ENCODE assay signal across 25 cellular contexts in the genomic region with DNA sequence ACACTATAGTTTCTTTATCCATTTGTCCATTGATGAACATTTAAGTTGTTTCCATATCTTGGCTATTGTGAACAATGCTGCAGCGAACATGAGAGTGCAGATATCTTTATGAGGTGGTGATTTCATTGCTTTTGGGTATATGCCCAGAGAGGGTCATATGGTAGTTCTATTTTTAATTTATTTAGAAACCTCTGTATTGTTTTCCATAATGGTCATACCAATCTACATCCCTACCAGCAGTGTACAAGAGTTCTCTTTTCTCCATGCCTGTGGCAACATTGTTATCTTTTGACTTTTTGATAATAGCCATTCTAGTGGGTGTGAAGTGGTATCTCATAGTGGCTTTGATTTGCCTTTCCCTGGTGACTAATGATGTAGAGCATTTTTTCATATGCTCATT.
"Had no signal": no experiment of that assay in that cellular context is flagged by ENCODE, and none has a peak within 500 bp of the region (broad histone marks: within the 10 kb centered on the region; RNA-seq: fewer than 3 reads in every experiment).

No MANE protein-coding gene starts in this region.

- DNase-seq: activated CD4-positive, alpha-beta memory T cell treated with anti-CD3 and anti-CD28 coated beads for 36 hours; activated CD4-positive, alpha-beta T cell treated with anti-CD3 and anti-CD28 coated beads for 36 hours; activated CD4-positive, alpha-beta T cell treated with anti-CD3 and anti-CD28 coated beads, Interleukin-2, amount 10 ng/mL, durations not matched to agents 24 days and 14 days; activated CD4-positive, CD25-positive, alpha-beta regulatory T cell; activated CD4-positive, CD25-positive, alpha-beta regulatory T cell treated with anti-CD3 and anti-CD28 coated beads, Interleukin-2, amount 50 U/mL, for 72 hours; activated CD8-positive, alpha-beta memory T cell treated with anti-CD3 and anti-CD28 coated beads, Interleukin-2, amount 10 ng/mL, durations not matched to agents 7 days and 5 days; activated CD8-positive, alpha-beta memory T cell treated with anti-CD3 and anti-CD28 coated beads, Interleukin-2, amount 50 U/mL, for 4 hours; activated CD8-positive, alpha-beta T cell treated with anti-CD3 and anti-CD28 coated beads, Interleukin-2, amount 10 ng/mL, durations not matched to agents 7 days and 5 days; activated gamma-delta T cell; activated naive CD4-positive, alpha-beta T cell; activated naive CD4-positive, alpha-beta T cell treated with anti-CD3 and anti-CD28 coated beads, Interleukin-2, amount 10 ng/mL, durations not matched to agents 7 days and 5 days; activated naive CD8-positive, alpha-beta T cell treated with anti-CD3 and anti-CD28 coated beads, Interleukin-2, amount 10 ng/mL, durations not matched to agents 7 days and 5 days; activated T-cell treated with anti-CD3 and anti-CD28 coated beads, Interleukin-2, amount 50 U/mL, for 1 hour; activated T-cell treated with anti-CD3 and anti-CD28 coated beads, Interleukin-2, amount 50 U/mL, for 48 hours; colonic mucosa; effector CD8-positive, alpha-beta T cell; esophagus squamous epithelium; foreskin fibroblast; glutamatergic neuron; heart left ventricle; T-helper 2 cell had no signal

- FAIRE-seq: endometrium, endothelial cell of umbilical vein, frontal cortex had no signal

- ATAC-seq: activated CD4-positive, alpha-beta T cell treated with anti-CD3 and anti-CD28 coated beads for 36 hours; activated CD8-positive, alpha-beta memory T cell treated with anti-CD3 and anti-CD28 coated beads, Interleukin-2, amount 10 ng/mL, durations not matched to agents 7 days and 5 days; activated CD8-positive, alpha-beta T cell treated with anti-CD3 and anti-CD28 coated beads, Interleukin-2, amount 10 ng/mL, durations not matched to agents 7 days and 5 days; activated naive CD4-positive, alpha-beta T cell treated with anti-CD3 and anti-CD28 coated beads, Interleukin-2, amount 50 U/mL, for 72 hours had no signal
